ENCODE assay signal across 1 cellular context in the genomic region with DNA sequence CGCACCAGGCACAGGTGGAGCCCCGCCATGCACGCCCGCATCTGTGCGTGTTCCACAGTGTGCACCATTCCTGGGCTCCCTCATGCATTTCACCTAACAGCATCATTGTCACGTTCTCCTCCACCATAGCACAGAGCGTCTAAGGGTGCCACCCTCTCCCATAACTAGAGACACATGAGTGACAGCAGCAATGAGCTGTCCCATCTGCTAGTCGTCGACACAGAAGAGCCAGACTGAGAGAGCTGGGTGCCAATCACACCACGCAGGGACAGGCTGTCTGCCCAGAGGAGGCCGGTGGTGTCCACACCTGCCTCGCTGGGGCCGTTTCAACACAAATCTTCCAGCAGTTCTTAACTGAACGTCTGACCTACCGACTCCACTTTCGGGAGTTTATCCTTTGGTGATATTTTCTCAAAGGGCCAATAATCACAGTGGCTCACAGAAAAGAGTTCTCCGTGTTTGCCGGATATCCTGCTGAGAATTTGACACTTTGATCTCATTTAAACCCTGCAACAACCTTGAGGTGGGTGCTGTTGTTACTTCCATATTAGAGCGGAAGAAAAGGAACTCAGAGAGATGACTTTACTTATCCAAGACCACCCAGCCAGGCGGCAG.
TF ChIP-seq lines count a peak whose summit lies in the region.

No MANE protein-coding gene starts in this region.

TF ChIP-seq in K562, 482 proteins besides CTCF, POLR2A, EP300 and RAD21 (continued from another document):
- TF ChIP-seq, protein P1, sequence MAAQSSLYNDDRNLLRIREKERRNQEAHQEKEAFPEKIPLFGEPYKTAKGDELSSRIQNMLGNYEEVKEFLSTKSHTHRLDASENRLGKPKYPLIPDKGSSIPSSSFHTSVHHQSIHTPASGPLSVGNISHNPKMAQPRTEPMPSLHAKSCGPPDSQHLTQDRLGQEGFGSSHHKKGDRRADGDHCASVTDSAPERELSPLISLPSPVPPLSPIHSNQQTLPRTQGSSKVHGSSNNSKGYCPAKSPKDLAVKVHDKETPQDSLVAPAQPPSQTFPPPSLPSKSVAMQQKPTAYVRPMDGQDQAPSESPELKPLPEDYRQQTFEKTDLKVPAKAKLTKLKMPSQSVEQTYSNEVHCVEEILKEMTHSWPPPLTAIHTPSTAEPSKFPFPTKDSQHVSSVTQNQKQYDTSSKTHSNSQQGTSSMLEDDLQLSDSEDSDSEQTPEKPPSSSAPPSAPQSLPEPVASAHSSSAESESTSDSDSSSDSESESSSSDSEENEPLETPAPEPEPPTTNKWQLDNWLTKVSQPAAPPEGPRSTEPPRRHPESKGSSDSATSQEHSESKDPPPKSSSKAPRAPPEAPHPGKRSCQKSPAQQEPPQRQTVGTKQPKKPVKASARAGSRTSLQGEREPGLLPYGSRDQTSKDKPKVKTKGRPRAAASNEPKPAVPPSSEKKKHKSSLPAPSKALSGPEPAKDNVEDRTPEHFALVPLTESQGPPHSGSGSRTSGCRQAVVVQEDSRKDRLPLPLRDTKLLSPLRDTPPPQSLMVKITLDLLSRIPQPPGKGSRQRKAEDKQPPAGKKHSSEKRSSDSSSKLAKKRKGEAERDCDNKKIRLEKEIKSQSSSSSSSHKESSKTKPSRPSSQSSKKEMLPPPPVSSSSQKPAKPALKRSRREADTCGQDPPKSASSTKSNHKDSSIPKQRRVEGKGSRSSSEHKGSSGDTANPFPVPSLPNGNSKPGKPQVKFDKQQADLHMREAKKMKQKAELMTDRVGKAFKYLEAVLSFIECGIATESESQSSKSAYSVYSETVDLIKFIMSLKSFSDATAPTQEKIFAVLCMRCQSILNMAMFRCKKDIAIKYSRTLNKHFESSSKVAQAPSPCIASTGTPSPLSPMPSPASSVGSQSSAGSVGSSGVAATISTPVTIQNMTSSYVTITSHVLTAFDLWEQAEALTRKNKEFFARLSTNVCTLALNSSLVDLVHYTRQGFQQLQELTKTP (IDR thresholded peaks at IDR 0.05; ENCODE audit: low read depth in 1 of 2, partially characterized antibody in 2 of 2) = no peak
- TF ChIP-seq TCF7 (IDR thresholded peaks at IDR 0.05; ENCODE audit: borderline replicate concordance) (no peak), ZNF408 (CRISPR knock-in tag; IDR thresholded peaks at IDR 0.05; ENCODE audit: low read depth) (no peak), RBFOX2 (IDR thresholded peaks at IDR 0.05; ENCODE audit: low read depth, low read length) (no peak), PTBP1 (IDR thresholded peaks at IDR 0.05; ENCODE audit: low read depth, low read length) (no peak), SMARCA5 (IDR thresholded peaks at IDR 0.05) (no peak)
- TF ChIP-seq, protein P2, sequence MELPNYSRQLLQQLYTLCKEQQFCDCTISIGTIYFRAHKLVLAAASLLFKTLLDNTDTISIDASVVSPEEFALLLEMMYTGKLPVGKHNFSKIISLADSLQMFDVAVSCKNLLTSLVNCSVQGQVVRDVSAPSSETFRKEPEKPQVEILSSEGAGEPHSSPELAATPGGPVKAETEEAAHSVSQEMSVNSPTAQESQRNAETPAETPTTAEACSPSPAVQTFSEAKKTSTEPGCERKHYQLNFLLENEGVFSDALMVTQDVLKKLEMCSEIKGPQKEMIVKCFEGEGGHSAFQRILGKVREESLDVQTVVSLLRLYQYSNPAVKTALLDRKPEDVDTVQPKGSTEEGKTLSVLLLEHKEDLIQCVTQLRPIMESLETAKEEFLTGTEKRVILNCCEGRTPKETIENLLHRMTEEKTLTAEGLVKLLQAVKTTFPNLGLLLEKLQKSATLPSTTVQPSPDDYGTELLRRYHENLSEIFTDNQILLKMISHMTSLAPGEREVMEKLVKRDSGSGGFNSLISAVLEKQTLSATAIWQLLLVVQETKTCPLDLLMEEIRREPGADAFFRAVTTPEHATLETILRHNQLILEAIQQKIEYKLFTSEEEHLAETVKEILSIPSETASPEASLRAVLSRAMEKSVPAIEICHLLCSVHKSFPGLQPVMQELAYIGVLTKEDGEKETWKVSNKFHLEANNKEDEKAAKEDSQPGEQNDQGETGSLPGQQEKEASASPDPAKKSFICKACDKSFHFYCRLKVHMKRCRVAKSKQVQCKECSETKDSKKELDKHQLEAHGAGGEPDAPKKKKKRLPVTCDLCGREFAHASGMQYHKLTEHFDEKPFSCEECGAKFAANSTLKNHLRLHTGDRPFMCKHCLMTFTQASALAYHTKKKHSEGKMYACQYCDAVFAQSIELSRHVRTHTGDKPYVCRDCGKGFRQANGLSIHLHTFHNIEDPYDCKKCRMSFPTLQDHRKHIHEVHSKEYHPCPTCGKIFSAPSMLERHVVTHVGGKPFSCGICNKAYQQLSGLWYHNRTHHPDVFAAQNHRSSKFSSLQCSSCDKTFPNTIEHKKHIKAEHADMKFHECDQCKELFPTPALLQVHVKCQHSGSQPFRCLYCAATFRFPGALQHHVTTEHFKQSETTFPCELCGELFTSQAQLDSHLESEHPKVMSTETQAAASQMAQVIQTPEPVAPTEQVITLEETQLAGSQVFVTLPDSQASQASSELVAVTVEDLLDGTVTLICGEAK (IDR thresholded peaks at IDR 0.05) = no peak
- TF ChIP-seq, protein P2 (CRISPR knock-in tag; IDR thresholded peaks at IDR 0.05) = no peak
- TF ChIP-seq, protein P3, sequence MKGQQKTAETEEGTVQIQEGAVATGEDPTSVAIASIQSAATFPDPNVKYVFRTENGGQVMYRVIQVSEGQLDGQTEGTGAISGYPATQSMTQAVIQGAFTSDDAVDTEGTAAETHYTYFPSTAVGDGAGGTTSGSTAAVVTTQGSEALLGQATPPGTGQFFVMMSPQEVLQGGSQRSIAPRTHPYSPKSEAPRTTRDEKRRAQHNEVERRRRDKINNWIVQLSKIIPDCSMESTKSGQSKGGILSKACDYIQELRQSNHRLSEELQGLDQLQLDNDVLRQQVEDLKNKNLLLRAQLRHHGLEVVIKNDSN (CRISPR knock-in tag; IDR thresholded peaks at IDR 0.05) = no peak
- TF ChIP-seq, protein P4, sequence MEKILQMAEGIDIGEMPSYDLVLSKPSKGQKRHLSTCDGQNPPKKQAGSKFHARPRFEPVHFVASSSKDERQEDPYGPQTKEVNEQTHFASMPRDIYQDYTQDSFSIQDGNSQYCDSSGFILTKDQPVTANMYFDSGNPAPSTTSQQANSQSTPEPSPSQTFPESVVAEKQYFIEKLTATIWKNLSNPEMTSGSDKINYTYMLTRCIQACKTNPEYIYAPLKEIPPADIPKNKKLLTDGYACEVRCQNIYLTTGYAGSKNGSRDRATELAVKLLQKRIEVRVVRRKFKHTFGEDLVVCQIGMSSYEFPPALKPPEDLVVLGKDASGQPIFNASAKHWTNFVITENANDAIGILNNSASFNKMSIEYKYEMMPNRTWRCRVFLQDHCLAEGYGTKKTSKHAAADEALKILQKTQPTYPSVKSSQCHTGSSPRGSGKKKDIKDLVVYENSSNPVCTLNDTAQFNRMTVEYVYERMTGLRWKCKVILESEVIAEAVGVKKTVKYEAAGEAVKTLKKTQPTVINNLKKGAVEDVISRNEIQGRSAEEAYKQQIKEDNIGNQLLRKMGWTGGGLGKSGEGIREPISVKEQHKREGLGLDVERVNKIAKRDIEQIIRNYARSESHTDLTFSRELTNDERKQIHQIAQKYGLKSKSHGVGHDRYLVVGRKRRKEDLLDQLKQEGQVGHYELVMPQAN (IDR thresholded peaks at IDR 0.05; ENCODE audit: borderline replicate concordance) = no peak
- TF ChIP-seq, protein P5, sequence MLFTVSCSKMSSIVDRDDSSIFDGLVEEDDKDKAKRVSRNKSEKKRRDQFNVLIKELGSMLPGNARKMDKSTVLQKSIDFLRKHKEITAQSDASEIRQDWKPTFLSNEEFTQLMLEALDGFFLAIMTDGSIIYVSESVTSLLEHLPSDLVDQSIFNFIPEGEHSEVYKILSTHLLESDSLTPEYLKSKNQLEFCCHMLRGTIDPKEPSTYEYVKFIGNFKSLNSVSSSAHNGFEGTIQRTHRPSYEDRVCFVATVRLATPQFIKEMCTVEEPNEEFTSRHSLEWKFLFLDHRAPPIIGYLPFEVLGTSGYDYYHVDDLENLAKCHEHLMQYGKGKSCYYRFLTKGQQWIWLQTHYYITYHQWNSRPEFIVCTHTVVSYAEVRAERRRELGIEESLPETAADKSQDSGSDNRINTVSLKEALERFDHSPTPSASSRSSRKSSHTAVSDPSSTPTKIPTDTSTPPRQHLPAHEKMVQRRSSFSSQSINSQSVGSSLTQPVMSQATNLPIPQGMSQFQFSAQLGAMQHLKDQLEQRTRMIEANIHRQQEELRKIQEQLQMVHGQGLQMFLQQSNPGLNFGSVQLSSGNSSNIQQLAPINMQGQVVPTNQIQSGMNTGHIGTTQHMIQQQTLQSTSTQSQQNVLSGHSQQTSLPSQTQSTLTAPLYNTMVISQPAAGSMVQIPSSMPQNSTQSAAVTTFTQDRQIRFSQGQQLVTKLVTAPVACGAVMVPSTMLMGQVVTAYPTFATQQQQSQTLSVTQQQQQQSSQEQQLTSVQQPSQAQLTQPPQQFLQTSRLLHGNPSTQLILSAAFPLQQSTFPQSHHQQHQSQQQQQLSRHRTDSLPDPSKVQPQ (CRISPR knock-in tag; IDR thresholded peaks at IDR 0.05; ENCODE audit: borderline replicate concordance) = no peak
TF ChIP-seq in K562: peak in this region for 5.
